Comparison of ENCODE assay signal across 1 cellular context in genomic region chr4:173343832-173344397, GRCh38.
TF ChIP-seq lines count a peak whose summit lies in the region.

No MANE protein-coding gene starts in this region.

TF ChIP-seq in H1, 55 proteins besides CTCF, POLR2A, EP300 and RAD21:
- TF ChIP-seq NANOG (IDR thresholded peaks at IDR 0.05; ENCODE audit: insufficient read depth, low read depth, low read length, poor library complexity, severe bottlenecking) (no peak), ZNF274 (IDR thresholded peaks at IDR 0.05; ENCODE audit: borderline replicate concordance, extremely low read depth, low read length) (no peak), SAP30 (IDR thresholded peaks at IDR 0.05; ENCODE audit: insufficient read depth, insufficient replicate concordance, low read length) (no peak), TCF12 (IDR thresholded peaks at IDR 0.05; ENCODE audit: low read depth, low read length) (no peak), BRCA1 (IDR thresholded peaks at IDR 0.05; ENCODE audit: low read depth, low read length) (no peak), E2F6 (IDR thresholded peaks at IDR 0.05) (no peak), TAF1 (IDR thresholded peaks at IDR 0.05; ENCODE audit: low read depth, low read length) (no peak), NRF1 (IDR thresholded peaks at IDR 0.05; ENCODE audit: low read depth, low read length) (no peak), HDAC6 (IDR thresholded peaks at IDR 0.05; ENCODE audit: low read depth, low read length) (no peak), EZH2 (IDR thresholded peaks at IDR 0.05; ENCODE audit: low read depth, low read length, severe bottlenecking) (no peak), KDM1A (IDR thresholded peaks at IDR 0.05; ENCODE audit: borderline replicate concordance, low read length) (no peak), MAFK (IDR thresholded peaks at IDR 0.05; ENCODE audit: low read depth, low read length) (no peak), CTBP2 (IDR thresholded peaks at IDR 0.05; ENCODE audit: borderline replicate concordance, insufficient read depth, insufficient read length, low read length) (no peak), ASH2L (IDR thresholded peaks at IDR 0.05; ENCODE audit: low read length) (no peak), ATF3 (IDR thresholded peaks at IDR 0.05; ENCODE audit: insufficient read depth, low read depth, low read length) (no peak), GTF2F1 (IDR thresholded peaks at IDR 0.05; ENCODE audit: borderline replicate concordance, low read depth, low read length) (no peak)
